Comparison of ENCODE assay signal across 1 cellular context in genomic region chr2:233209978-233210680, GRCh38.
TF ChIP-seq lines count a peak whose summit lies in the region.

No MANE protein-coding gene starts in this region.

TF ChIP-seq in K562, 482 proteins besides CTCF, POLR2A, EP300 and RAD21 (continued from another document):
- TF ChIP-seq AFF4 (CRISPR knock-in tag; IDR thresholded peaks at IDR 0.05) (no peak), LCOR (CRISPR knock-in tag; IDR thresholded peaks at IDR 0.05) (no peak), ZNF224 (CRISPR knock-in tag; IDR thresholded peaks at IDR 0.05) (no peak), MNT (conservative IDR thresholded peaks at IDR 0.05) (no peak), LARP7 (IDR thresholded peaks at IDR 0.05) (no peak), CCNT2 (IDR thresholded peaks at IDR 0.05; ENCODE audit: borderline replicate concordance, extremely low read depth, insufficient read length, low read depth, low read length) (no peak)
